In the genomic region with DNA sequence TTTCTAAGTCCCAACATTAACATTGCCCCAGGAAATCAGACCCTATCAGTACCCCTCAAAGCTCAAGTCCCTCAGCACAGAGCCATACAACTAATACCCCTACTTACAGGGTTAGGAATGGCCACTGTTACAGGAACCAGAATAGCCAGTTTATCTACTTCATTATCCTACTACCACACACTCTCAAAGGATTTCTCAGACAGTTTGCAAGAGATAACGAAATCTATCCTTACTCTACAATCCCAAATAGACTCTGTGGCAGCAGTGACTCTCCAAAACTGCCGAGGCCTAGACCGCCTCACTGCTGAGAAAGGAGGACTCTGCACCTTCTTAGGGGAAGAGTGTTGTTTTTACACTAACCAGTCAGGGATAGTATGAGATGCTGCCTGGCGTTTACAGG, we compare ENCODE assay signal across 6 cellular contexts. TPM values are rescaled to one million over a fixed set of nuclear protein-coding genes. Genes with fewer than 3 reads are reported as not detected.
"Had no signal": no experiment of that assay in that cellular context is flagged by ENCODE, and none has a peak within 500 bp of the region (broad histone marks: within the 10 kb centered on the region; RNA-seq: fewer than 3 reads in every experiment).

No MANE protein-coding gene starts in this region.

RNA-seq across cellular contexts. Expression of a gene that starts 48.2 kb away (rescaled TPM):
- total RNA-seq: GM23338, H1, H9, HepG2, HT1080 had no signal
- polyA plus RNA-seq: GM23338, H1, HepG2, IgD-negative memory B cell had no signal
